ENCODE assay signal across 32 cellular contexts in genomic region chr15:83449250-83449671, GRCh38. TPM values are rescaled to one million over a fixed set of nuclear protein-coding genes. Genes with fewer than 3 reads are reported as not detected.
DNase-seq lines count a peak whose midpoint lies in the region; ATAC-seq, FAIRE-seq and TF ChIP-seq lines count a peak whose summit lies in the region.
"Had no signal": no experiment of that assay in that cellular context is flagged by ENCODE, and none has a peak within 500 bp of the region (broad histone marks: within the 10 kb centered on the region; RNA-seq: fewer than 3 reads in every experiment).

No MANE protein-coding gene starts in this region.

- no peaks in the 10 kb centered on the region for H3K36me3 ChIP-seq in H1 (ENCODE audit: control insufficient read depth in 2 of 4, insufficient read depth in 4 of 4, low read length in 3 of 4)
- H3K36me3 ChIP-seq: pancreas, spleen had no signal

- POLR2A ChIA-PET in H1 (lab: Charles Lee; ENCODE audit: partially characterized antibody) = interaction anchor here (0.6 kb wide), 1 partner anchor 109 kb away, joined by 4 read pairs; no protein-coding TSS in a partner anchor

- H3K23ac ChIP-seq in H1 (ENCODE audit: insufficient read length) = no peak overlapping the region

- in situ Hi-C loops in GM13977 (cut with MboI; ENCODE audit: low pct_unique_long_range_greater_than_20kb, low sequenced_read_pairs, unreplicated experiment) = no loop called here

- H3K4me1 Mint-ChIP-seq in nephron progenitor cell = peaks cover 34% of the 10 kb centered on the region

- H2BK20ac ChIP-seq in H1 (ENCODE audit: low read length) = no peak overlapping the region

- H2BK5ac ChIP-seq in H1 (ENCODE audit: low read depth, low read length) = no peak overlapping the region

- no peak overlapping the region for H3K18ac ChIP-seq in H1 (ENCODE audit: extremely low read depth, low read length)

- no peak overlapping the region for H2BK120ac ChIP-seq in H1 (replicated peaks; ENCODE audit: low read depth, low read length)

- CTCF ChIA-PET in H1 (lab: Charles Lee; ENCODE audit: partially characterized antibody) = interaction anchor here (0.7 to 9.0 kb wide), 10 partner anchors 13 to 201 kb away, joined by 3 to 168 read pairs (median 4); no protein-coding TSS in a partner anchor

- TF ChIP-seq RAD21 in H1 (IDR thresholded peaks at IDR 0.05 in 1 of 2, conservative IDR thresholded peaks at IDR 0.05 in 1 of 2; ENCODE audit: low read depth in 2 of 2, low read length in 2 of 2) = no peak

- H4K91ac ChIP-seq in H1 (replicated peaks; ENCODE audit: insufficient read length, low read length) = peak overlapping the region; percentile 17

- H3K23me2 ChIP-seq in H1 (ENCODE audit: low read depth, low read length) = peaks cover 13% of the 10 kb centered on the region

- H4K8ac ChIP-seq in H1 (ENCODE audit: extremely low read depth, insufficient read depth, low read length) = no peak overlapping the region

- H3K36me3 Mint-ChIP-seq in nephron progenitor cell (ENCODE audit: low read depth) = no peaks in the 10 kb centered on the region
- H3K36me3 Mint-ChIP-seq: activated CD4-positive, alpha-beta memory T cell treated with anti-CD3 and anti-CD28 coated beads for 36 hours; naive thymus-derived CD8-positive, alpha-beta T cell had no signal

- peaks cover 0 to 11% (median 7%) of the 10 kb centered on the region in 4 experiments; a peak in 5 of 7 replicates for H3K27me3 ChIP-seq in H1 (replicated peaks in 1 of 4; ENCODE audit: control insufficient read depth in 3 of 4, extremely low read depth in 1 of 4, insufficient read depth in 3 of 4, low read length in 3 of 4)
- H3K27me3 ChIP-seq: pancreas had no signal

- ATAC-seq in HG03469 (IDR thresholded peaks at IDR 0.05; ENCODE audit: unreplicated experiment) = no peak
- ATAC-seq: activated T-helper 17 cell treated with anti-CD3 and anti-CD28 coated beads, Interleukin-2, amount 50 U/mL, for 72 hours; left lobe of liver; naive thymus-derived CD8-positive, alpha-beta T cell; pancreas; right cardiac atrium had no signal

- TF ChIP-seq EP300 in H1 (IDR thresholded peaks at IDR 0.05; ENCODE audit: borderline replicate concordance in 1 of 2, low read depth in 2 of 2, low read length in 2 of 2) = no peak

- H4K5ac ChIP-seq in H1 (ENCODE audit: insufficient read length, low read depth, low read length) = no peak overlapping the region

- DNase-seq in DMS53 (lab: John Stamatoyannopoulos, UW) (peak; percentile 7), DMS53 treated with DMSO at 0.1 percent for 48 hours (lab: John Stamatoyannopoulos, UW; ENCODE audit: unreplicated experiment) (no peak), H1 (ENCODE audit: low read depth in 1 of 2, low spot score in 2 of 2) (no peak), nephron progenitor cell (no peak), GM19238 (ENCODE audit: insufficient read length, low spot score) (no peak), GM13977 (ENCODE audit: low spot score) (no peak)
- no peak for DNase-seq in activated CD4-positive, CD25-positive, alpha-beta regulatory T cell (lab: John Stamatoyannopoulos, UW)
- DNase-seq: activated CD4-positive, alpha-beta memory T cell treated with anti-CD3 and anti-CD28 coated beads for 36 hours; activated CD8-positive, alpha-beta memory T cell treated with anti-CD3 and anti-CD28 coated beads, Interleukin-2, amount 50 U/mL, for 4 hours; activated naive CD4-positive, alpha-beta T cell treated with anti-CD3 and anti-CD28 coated beads, Interleukin-2, amount 50 U/mL, for 16 hours; CD4-positive, alpha-beta T cell; cortex of kidney; H7; naive thymus-derived CD8-positive, alpha-beta T cell; NCI-H1092 treated with DMSO at 0.1 percent for 48 hours; NCI-H187; NCI-H2171 treated with DMSO at 0.1 percent for 48 hours; NCI-H524 treated with DMSO at 0.1 percent for 48 hours; pancreas; Right ventricle myocardium superior; spleen; SW 1271; T1000 had no signal

- H3K56ac ChIP-seq in H1 (replicated peaks; ENCODE audit: insufficient read length, low read depth, low read length) = no peak overlapping the region

- H2BK12ac ChIP-seq in H1 (ENCODE audit: low read depth, low read length) = no peak overlapping the region

- peaks cover 0 to 9% (median 4%) of the 10 kb centered on the region in 4 experiments; a peak in 4 of 7 replicates for H3K4me1 ChIP-seq in H1 (replicated peaks in 1 of 4; ENCODE audit: control insufficient read depth in 3 of 4, insufficient read depth in 4 of 4, low read length in 3 of 4)

- no peak overlapping the region; a peak in 1 of 4 replicates for H3K4me2 ChIP-seq in H1 (ENCODE audit: insufficient read depth in 1 of 2, low read depth in 2 of 2, low read length in 2 of 2)

- no peak for TF ChIP-seq POLR2A in H1 (IDR thresholded peaks at IDR 0.05; ENCODE audit: control extremely low read depth in 1 of 2, low read depth in 2 of 2, low read length in 2 of 2)

- H3K27ac ChIP-seq in H1 (ENCODE audit: low read depth, low read length) = no peak overlapping the region
- H3K27ac ChIP-seq: pancreas, spleen had no signal

- H2BK15ac ChIP-seq in H1 (ENCODE audit: low read length) = no peak overlapping the region

- H3K14ac ChIP-seq in H1 (ENCODE audit: insufficient read length) = no peak overlapping the region

- no peak overlapping the region for H2AFZ ChIP-seq in H1 (ENCODE audit: low read length)

- H3K9me3 ChIP-seq in H1 (ENCODE audit: insufficient read depth in 2 of 2, low read depth in 1 of 2, low read length in 1 of 2) = no peaks in the 10 kb centered on the region
- H3K9me3 ChIP-seq: pancreas, spleen had no signal

- no peak overlapping the region for H3K4me3 ChIP-seq in H1 (ENCODE audit: extremely low read depth in 1 of 4, insufficient read depth in 2 of 4, low read depth in 3 of 4, low read length in 4 of 4)
- H3K4me3 ChIP-seq: pancreas, spleen had no signal

- no peak for FAIRE-seq in H1 (lab: Jason Lieb, UNC)
- FAIRE-seq: bronchial epithelial cell, D721Med, GM19239, pancreas had no signal

- peaks cover 6% of the 10 kb centered on the region for H3K9me3 Mint-ChIP-seq in nephron progenitor cell
- H3K9me3 Mint-ChIP-seq: activated CD4-positive, alpha-beta memory T cell treated with anti-CD3 and anti-CD28 coated beads for 36 hours; activated T-helper 17 cell treated with anti-CD3 and anti-CD28 coated beads, Interleukin-2, amount 50 U/mL, for 72 hours; CD4-positive, alpha-beta T cell had no signal

- TF ChIP-seq CTCF in H1 (IDR thresholded peaks at IDR 0.05; ENCODE audit: control extremely low read depth in 1 of 3, insufficient read depth in 1 of 3, low read depth in 1 of 3, low read length in 3 of 3) (no peak), nephron progenitor cell (IDR thresholded peaks at IDR 0.05) (no peak), GM13977 (IDR thresholded peaks at IDR 0.05; ENCODE audit: extremely low read depth, insufficient read depth, missing control alignments) (no peak)

- H3K27ac Mint-ChIP-seq in nephron progenitor cell = no peak overlapping the region
- H3K27ac Mint-ChIP-seq: activated CD4-positive, alpha-beta memory T cell treated with anti-CD3 and anti-CD28 coated beads for 36 hours; activated T-helper 17 cell treated with anti-CD3 and anti-CD28 coated beads, Interleukin-2, amount 50 U/mL, for 72 hours; CD4-positive, alpha-beta T cell; naive thymus-derived CD8-positive, alpha-beta T cell had no signal

- H3K9ac ChIP-seq in H1 (replicated peaks in 1 of 4; ENCODE audit: extremely low read depth in 1 of 4, low read depth in 3 of 4, low read length in 3 of 4) = no peak overlapping the region

- peaks cover 0 to 9% of the 10 kb centered on the region in 2 experiments for H4K20me1 ChIP-seq in H1 (replicated peaks in 1 of 2; ENCODE audit: control insufficient read depth in 1 of 2, insufficient read depth in 2 of 2, low read length in 2 of 2)

- WGBS in H1 (ENCODE audit: extremely low coverage in 1 of 2, insufficient coverage in 1 of 2, insufficient read length in 1 of 2, insufficient replicate concordance in 2 of 2, low coverage in 1 of 2, low lambda C conversion rate in 2 of 2, missing lambda C conversion rate in 1 of 2), 2 experiments = 86% methylated on average over 3 of the region's 3 CpGs; no CpG with 5 or more reads in 1 of the 2 experiments

- peaks cover 0 to 21% of the 10 kb centered on the region in 2 experiments; a peak in 2 of 4 replicates for H3K79me2 ChIP-seq in H1 (ENCODE audit: control insufficient read depth in 1 of 2, insufficient read depth in 2 of 2, low read length in 2 of 2)

- no peak overlapping the region for H3K4ac ChIP-seq in H1 (replicated peaks; ENCODE audit: insufficient read length, low read depth, low read length)

- no peaks in the 10 kb centered on the region for H3K79me1 ChIP-seq in H1 (ENCODE audit: low read depth, low read length)

- H3K4me3 Mint-ChIP-seq in nephron progenitor cell = peak overlapping the region; percentile 6
- H3K4me3 Mint-ChIP-seq: activated CD4-positive, alpha-beta memory T cell treated with anti-CD3 and anti-CD28 coated beads for 36 hours; CD4-positive, alpha-beta T cell had no signal

- H2AK5ac ChIP-seq in H1 (ENCODE audit: low read depth, low read length) = no peak overlapping the region

- peaks cover 32% of the 10 kb centered on the region for H3K27me3 Mint-ChIP-seq in nephron progenitor cell (ENCODE audit: low read depth, poor library complexity)

TF ChIP-seq in H1, 55 proteins besides CTCF, POLR2A, EP300 and RAD21 (continues in another document):
- no peak for TF ChIP-seq BRCA1 (IDR thresholded peaks at IDR 0.05; ENCODE audit: low read depth, low read length)
- TF ChIP-seq CBX8 (IDR thresholded peaks at IDR 0.05; ENCODE audit: borderline replicate concordance, low read depth, low read length) = no peak
- TF ChIP-seq SRF (IDR thresholded peaks at IDR 0.05; ENCODE audit: low read depth, low read length) = no peak
- no peak for TF ChIP-seq HDAC2 (IDR thresholded peaks at IDR 0.05; ENCODE audit: borderline replicate concordance in 1 of 2, low read depth in 2 of 2, low read length in 2 of 2)
- TF ChIP-seq KDM1A (IDR thresholded peaks at IDR 0.05; ENCODE audit: borderline replicate concordance, low read length) = no peak
- no peak for TF ChIP-seq PHF8 (conservative IDR thresholded peaks at IDR 0.05; ENCODE audit: low read depth, low read length)
- TF ChIP-seq YY1 (IDR thresholded peaks at IDR 0.05; ENCODE audit: low read depth, low read length) = no peak
- no peak for TF ChIP-seq RBBP5 (IDR thresholded peaks at IDR 0.05; ENCODE audit: borderline replicate concordance, low read depth, low read length)
- TF ChIP-seq CEBPB (IDR thresholded peaks at IDR 0.05; ENCODE audit: low read depth, low read length) = no peak

RNA-seq across cellular contexts. Expression of gene SH3GL3, which starts 2.1 kb away (rescaled TPM):
- total RNA-seq in H1 (2021; fragmentation: NEBNext Ultra II Directional; extraction: Animal tissue kit (Norgen Biotek cat#: 25700)) = 16.3 and 19.1 TPM in 2 replicates
- polyA plus RNA-seq in H1 (2011; rRNA removed) = 7.3 and 14.1 TPM in 2 replicates
- 12.0 TPM for polyA plus RNA-seq in H1 (2011; cell fraction: cytosol; rRNA removed)
- 4.2 TPM for polyA plus RNA-seq in H1 (2011; cell fraction: nucleus; rRNA removed)
- polyA plus RNA-seq in H1 (2012, experiment 1 of 2) = 11.6 to 20.1 TPM (median 12.1 TPM) in 4 replicates
- 2.3 TPM for polyA plus RNA-seq in H1 (2012, experiment 2 of 2)
- polyA plus RNA-seq in H1 (2013, experiment 1 of 2) = 11.2 TPM
- 10.2 TPM for polyA plus RNA-seq in H1 (2013, experiment 2 of 2)
- 3.2 and 4.7 TPM in 2 replicates for polyA minus RNA-seq in H1 (2011; rRNA and poly(A)+ RNA removed)
- 4.3 TPM for polyA minus RNA-seq in H1 (2011; cell fraction: cytosol; rRNA and poly(A)+ RNA removed)
- polyA minus RNA-seq in H1 (2011; cell fraction: nucleus; rRNA and poly(A)+ RNA removed) = 11.8 TPM
- total RNA-seq: A172; activated CD4-positive, alpha-beta memory T cell treated with anti-CD3 and anti-CD28 coated beads for 36 hours; CD4-positive, alpha-beta T cell; left lobe of liver; mesenteric fat pad; naive thymus-derived CD8-positive, alpha-beta T cell; Right ventricle myocardium superior; spleen had no signal
- polyA plus RNA-seq: naive thymus-derived CD8-positive, alpha-beta T cell had no signal
